1 cellular context compared by ENCODE assay signal in the genomic region with DNA sequence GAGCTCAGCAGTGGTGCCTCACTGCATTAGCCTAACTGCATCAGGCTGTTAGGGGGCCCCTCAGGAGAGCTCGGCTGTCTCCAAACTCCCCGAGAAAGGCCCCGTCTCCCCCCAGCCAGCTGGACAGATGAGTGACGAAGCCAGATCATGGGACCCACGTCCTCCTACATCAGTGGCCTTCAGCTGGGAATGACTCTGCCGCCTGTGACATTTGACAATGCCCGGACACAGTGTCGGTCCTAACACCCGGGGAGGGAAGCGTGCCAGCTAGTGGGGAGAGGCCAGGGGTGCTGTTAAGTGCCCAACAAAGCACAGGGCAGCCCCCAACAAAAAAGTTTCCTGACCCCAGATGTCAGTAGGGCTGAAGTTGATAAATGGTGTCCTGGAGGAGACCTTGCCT.
TF ChIP-seq lines count a peak whose summit lies in the region.

No MANE protein-coding gene starts in this region.

TF ChIP-seq in H1, 55 proteins besides CTCF, POLR2A, EP300 and RAD21:
- TF ChIP-seq ATF2 (IDR thresholded peaks at IDR 0.05; ENCODE audit: low read length) (no peak), PHF8 (conservative IDR thresholded peaks at IDR 0.05; ENCODE audit: low read depth, low read length) (no peak)
